8 cellular contexts compared by ENCODE assay signal in genomic region chr4:136864580-136865185, GRCh38.
DNase-seq lines count a peak whose midpoint lies in the region; ATAC-seq, FAIRE-seq and TF ChIP-seq lines count a peak whose summit lies in the region.

No MANE protein-coding gene starts in this region.

- no peak overlapping the region for H4K91ac ChIP-seq in H1 (replicated peaks; ENCODE audit: insufficient read length, low read length)

- BruUV-seq in A673 (replicated peaks; lab: Mats Ljungman, UMichigan) (no TSS peak), HCT116 (replicated peaks; lab: Mats Ljungman, UMichigan) (no TSS peak)

- TF ChIP-seq EP300 in H1 (IDR thresholded peaks at IDR 0.05; ENCODE audit: borderline replicate concordance in 1 of 2, low read depth in 2 of 2, low read length in 2 of 2) = no peak

- no peak overlapping the region for H3K56ac ChIP-seq in H1 (replicated peaks; ENCODE audit: insufficient read length, low read depth, low read length)

- no peak overlapping the region for H2AK5ac ChIP-seq in H1 (ENCODE audit: low read depth, low read length)

- TF ChIP-seq CTCF in A673 (conservative IDR thresholded peaks at IDR 0.05; ENCODE audit: low read depth, low read length) (peak; percentile 87), GM10248 (IDR thresholded peaks at IDR 0.05; ENCODE audit: control extremely low read depth, extremely low read depth, low read depth, missing control alignments) (peak; percentile 86), HCT116 (IDR thresholded peaks at IDR 0.05 in 2 of 3, conservative IDR thresholded peaks at IDR 0.05 in 1 of 3; ENCODE audit: borderline replicate concordance in 1 of 3, insufficient read depth in 1 of 3, low read depth in 2 of 3, low read length in 2 of 3) (peak; percentile 48 to 83 (median 72); a peak in 5 of 6 replicates), LNCAP (IDR thresholded peaks at IDR 0.05) (peak; percentile 68), Peyer's patch (IDR thresholded peaks at IDR 0.05) (peak in 5 of 6 experiments; percentile 23 to 68 (median 60)), H1 (IDR thresholded peaks at IDR 0.05; ENCODE audit: control extremely low read depth in 1 of 3, insufficient read depth in 1 of 3, low read depth in 1 of 3, low read length in 3 of 3) (peak in 2 of 3 experiments; percentile 51 to 69; a peak in 2 of 4 replicates), mucosa of descending colon (IDR thresholded peaks at IDR 0.05) (peak; percentile 36)

- H2BK20ac ChIP-seq in H1 (ENCODE audit: low read length) = no peak overlapping the region

- H3K79me1 ChIP-seq in H1 (ENCODE audit: low read depth, low read length) = no peaks in the 10 kb centered on the region

- no peaks in the 10 kb centered on the region for H3K9me2 ChIP-seq in HCT116 (ENCODE audit: insufficient read depth)

- no peak overlapping the region for H3K23ac ChIP-seq in H1 (ENCODE audit: insufficient read length)

- POLR2A ChIA-PET in A673 (lab: Charles Lee; ENCODE audit: low non-redundant PET) (no interaction called here), GM10248 (lab: Yijun Ruan, JAX) (no interaction called here), HCT116 (lab: Charles Lee) (no interaction called here), H1 (lab: Charles Lee; ENCODE audit: partially characterized antibody) (no interaction called here)

- RAD21 ChIA-PET in HCT116 (lab: Charles Lee; ENCODE audit: low non-redundant PET in 1 of 2, low total read pairs in 2 of 2, uncharacterized antibody in 2 of 2, unreplicated experiment in 2 of 2) = no interaction called here

- H3K14ac ChIP-seq in H1 (ENCODE audit: insufficient read length) = no peak overlapping the region

- H3K9me3 ChIP-seq in A673 (ENCODE audit: low read depth, low read length, poor library complexity, severe bottlenecking) (no peaks in the 10 kb centered on the region), HCT116 (ENCODE audit: control insufficient read depth in 1 of 2, insufficient read depth in 1 of 2, low read depth in 1 of 2, low read length in 2 of 2) (no peaks in the 10 kb centered on the region), Peyer's patch (no peaks in the 10 kb centered on the region), H1 (ENCODE audit: insufficient read depth in 2 of 2, low read depth in 1 of 2, low read length in 1 of 2) (no peaks in the 10 kb centered on the region), mucosa of descending colon (no peaks in the 10 kb centered on the region)

- TF ChIP-seq RAD21 in HCT116 (IDR thresholded peaks at IDR 0.05; ENCODE audit: low read depth) = peak; percentile 83
- TF ChIP-seq RAD21 in H1 (IDR thresholded peaks at IDR 0.05 in 1 of 2, conservative IDR thresholded peaks at IDR 0.05 in 1 of 2; ENCODE audit: low read depth in 2 of 2, low read length in 2 of 2) = peak; percentile 93 to 96

- no peak overlapping the region for H4K5ac ChIP-seq in H1 (ENCODE audit: insufficient read length, low read depth, low read length)

- no peaks in the 10 kb centered on the region for H3K23me2 ChIP-seq in H1 (ENCODE audit: low read depth, low read length)

- peak; percentile 81 for ATAC-seq in HCT116
- ATAC-seq in mucosa of descending colon = peak; percentile 67

- TF ChIP-seq POLR2A in HCT116 (IDR thresholded peaks at IDR 0.05; ENCODE audit: borderline replicate concordance, extremely low read depth, insufficient read depth, insufficient read length) = no peak
- TF ChIP-seq POLR2A in Peyer's patch (IDR thresholded peaks at IDR 0.05) = no peak
- no peak for TF ChIP-seq POLR2A in H1 (IDR thresholded peaks at IDR 0.05; ENCODE audit: control extremely low read depth in 1 of 2, low read depth in 2 of 2, low read length in 2 of 2)

- no peak overlapping the region for H3K18ac ChIP-seq in H1 (ENCODE audit: extremely low read depth, low read length)

- H2BK12ac ChIP-seq in H1 (ENCODE audit: low read depth, low read length) = no peak overlapping the region

- FAIRE-seq in H1 (lab: Jason Lieb, UNC) = peak; percentile 52

- no peak overlapping the region for H3K27ac ChIP-seq in A673 (ENCODE audit: low read depth, low read length, poor library complexity, severe bottlenecking)
- H3K27ac ChIP-seq in HCT116 (ENCODE audit: low read depth, low read length) = no peak overlapping the region
- no peak overlapping the region for H3K27ac ChIP-seq in Peyer's patch
- no peak overlapping the region for H3K27ac ChIP-seq in H1 (ENCODE audit: low read depth, low read length)

- peak overlapping the region; percentile 88 for H2AFZ ChIP-seq in HCT116 (ENCODE audit: low read depth, low read length, poor library complexity, severe bottlenecking)
- H2AFZ ChIP-seq in H1 (ENCODE audit: low read length) = no peak overlapping the region

- no peak overlapping the region for H2BK15ac ChIP-seq in H1 (ENCODE audit: low read length)

- DNase-seq in A673 (ENCODE audit: low spot score) (peak; percentile 82), GM10248 (ENCODE audit: extremely low spot score) (peak; percentile 23), HCT116 (ENCODE audit: low read depth, low spot score) (peak; percentile 69), Peyer's patch (no peak), H1 (ENCODE audit: low read depth in 1 of 2, low spot score in 2 of 2) (no peak), mucosa of descending colon (peak in 1 of 3 donors; percentile 78), ecto neural progenitor cell (ENCODE audit: low spot score) (no peak)

- no peaks in the 10 kb centered on the region for H3K36me3 ChIP-seq in A673 (ENCODE audit: insufficient read depth, low read length, poor library complexity, severe bottlenecking)
- H3K36me3 ChIP-seq in HCT116 (ENCODE audit: control insufficient read depth in 1 of 2, insufficient read depth in 2 of 2, low read length in 2 of 2) = no peaks in the 10 kb centered on the region
- no peaks in the 10 kb centered on the region for H3K36me3 ChIP-seq in Peyer's patch
- no peaks in the 10 kb centered on the region for H3K36me3 ChIP-seq in H1 (ENCODE audit: control insufficient read depth in 2 of 4, insufficient read depth in 4 of 4, low read length in 3 of 4)
- H3K36me3 ChIP-seq in mucosa of descending colon (ENCODE audit: low read depth) = no peaks in the 10 kb centered on the region

- H3K4me2 ChIP-seq in HCT116 (ENCODE audit: low read length) (no peak overlapping the region), H1 (ENCODE audit: insufficient read depth in 1 of 2, low read depth in 2 of 2, low read length in 2 of 2) (no peak overlapping the region)

- H3K9ac ChIP-seq in HCT116 (ENCODE audit: low read length) = no peak overlapping the region
- no peak overlapping the region for H3K9ac ChIP-seq in H1 (replicated peaks in 1 of 4; ENCODE audit: extremely low read depth in 1 of 4, low read depth in 3 of 4, low read length in 3 of 4)

- WGBS in H1 (ENCODE audit: extremely low coverage in 1 of 2, insufficient coverage in 1 of 2, insufficient read length in 1 of 2, insufficient replicate concordance in 2 of 2, low coverage in 1 of 2, low lambda C conversion rate in 2 of 2, missing lambda C conversion rate in 1 of 2), 2 experiments = 17% methylated on average over 2 of the region's 2 CpGs; no CpG with 5 or more reads in 1 of the 2 experiments

- H3K4me3 ChIP-seq in A673 (ENCODE audit: low read depth, low read length, poor library complexity, severe bottlenecking) (no peak overlapping the region), HCT116 (replicated peaks in 1 of 2; ENCODE audit: low read depth in 1 of 2, low read length in 2 of 2) (no peak overlapping the region), Peyer's patch (no peak overlapping the region), H1 (ENCODE audit: extremely low read depth in 1 of 4, insufficient read depth in 2 of 4, low read depth in 3 of 4, low read length in 4 of 4) (no peak overlapping the region), mucosa of descending colon (no peak overlapping the region)

- intact Hi-C loops in A673 (cut with micrococcal nuclease; ENCODE audit: unreplicated experiment) (loop anchor here (2.0 to 10.0 kb wide), 3 partner anchors 152 to 1960 kb away; no protein-coding TSS in a partner anchor), HCT116 (cut with micrococcal nuclease) (loop anchor here (1.0 kb wide), 1 partner anchor 1194 kb away; no protein-coding TSS in a partner anchor), mucosa of descending colon (cut with DNase I, micrococcal nuclease) (no loop called here)

- no peak overlapping the region for H3K4ac ChIP-seq in H1 (replicated peaks; ENCODE audit: insufficient read length, low read depth, low read length)

- no peak overlapping the region for H4K8ac ChIP-seq in H1 (ENCODE audit: extremely low read depth, insufficient read depth, low read length)

- H4K20me1 ChIP-seq in HCT116 (ENCODE audit: insufficient read depth) (no peaks in the 10 kb centered on the region), H1 (replicated peaks in 1 of 2; ENCODE audit: control insufficient read depth in 1 of 2, insufficient read depth in 2 of 2, low read length in 2 of 2) (no peaks in the 10 kb centered on the region)

- CTCF ChIA-PET in A673 (lab: Charles Lee) = interaction anchor here (0.6 to 2.0 kb wide), 5 partner anchors 29 to 692 kb away, joined by 3 to 8 read pairs (median 3); no protein-coding TSS in a partner anchor
- CTCF ChIA-PET in GM10248 (lab: Yijun Ruan, JAX) = interaction anchor here (0.8 to 2.8 kb wide), 18 partner anchors 8 to 1493 kb away, joined by 3 to 12 read pairs (median 4); no protein-coding TSS in a partner anchor
- CTCF ChIA-PET in HCT116 (lab: Charles Lee) = interaction anchor here (1.0 to 2.1 kb wide), 5 partner anchors 8 to 1494 kb away, joined by 3 to 11 read pairs (median 3); no protein-coding TSS in a partner anchor
- CTCF ChIA-PET in H1 (lab: Charles Lee; ENCODE audit: partially characterized antibody) = interaction anchor here (0.6 to 2.5 kb wide), 22 partner anchors 9 to 1378 kb away, joined by 3 to 13 read pairs (median 3); no protein-coding TSS in a partner anchor

- H2BK5ac ChIP-seq in H1 (ENCODE audit: low read depth, low read length) = no peak overlapping the region

- H3K4me1 ChIP-seq in A673 (ENCODE audit: insufficient read depth, low read length, poor library complexity, severe bottlenecking) = peaks cover 9% of the 10 kb centered on the region
- 0 out of 4 replicates have a peak, but pooled peaks cover 0 to 4% of the 10 kb centered on the region in 2 experiments for H3K4me1 ChIP-seq in HCT116 (ENCODE audit: control insufficient read depth in 1 of 2, insufficient read depth in 2 of 2, low read length in 2 of 2)
- no peaks in the 10 kb centered on the region for H3K4me1 ChIP-seq in Peyer's patch
- peaks cover 0 to 4% (median 2%) of the 10 kb centered on the region in 4 experiments; a peak in 2 of 7 replicates for H3K4me1 ChIP-seq in H1 (replicated peaks in 1 of 4; ENCODE audit: control insufficient read depth in 3 of 4, insufficient read depth in 4 of 4, low read length in 3 of 4)
- H3K4me1 ChIP-seq in mucosa of descending colon (ENCODE audit: low read depth) = no peaks in the 10 kb centered on the region

- H2BK120ac ChIP-seq in H1 (replicated peaks; ENCODE audit: low read depth, low read length) = no peak overlapping the region

- H3K27me3 ChIP-seq in A673 (replicated peaks; ENCODE audit: insufficient read depth, low read depth, low read length, poor library complexity) (no peaks in the 10 kb centered on the region), HCT116 (ENCODE audit: insufficient read depth, low read length) (no peaks in the 10 kb centered on the region), Peyer's patch (no peaks in the 10 kb centered on the region), H1 (replicated peaks in 1 of 4; ENCODE audit: control insufficient read depth in 3 of 4, extremely low read depth in 1 of 4, insufficient read depth in 3 of 4, low read length in 3 of 4) (no peaks in the 10 kb centered on the region)

- H3K79me2 ChIP-seq in HCT116 (ENCODE audit: insufficient read depth, low read length) (no peaks in the 10 kb centered on the region), H1 (ENCODE audit: control insufficient read depth in 1 of 2, insufficient read depth in 2 of 2, low read length in 2 of 2) (no peaks in the 10 kb centered on the region)

Comparison
In these comparisons a context has a peak if more than half of its experiments do, and no peak if none do; other contexts are left out.
1. DNase-seq: peak in A673 (single experiment), GM10248 (single experiment) and HCT116 (single experiment); none in Peyer's patch (0 of 3), H1 (0 of 2) and ecto neural progenitor cell (single experiment).
2. CTCF ChIP-seq: peak in every context shown above with its lines; median percentile 87 in A673; 86 in GM10248; 72 in HCT116; 68 in LNCAP; 60 in Peyer's patch; 60 in H1; 36 in mucosa of descending colon.
3. intact Hi-C loops: an anchor here in A673 (2.0 to 10.0 kb wide) and HCT116 (1.0 kb wide); none called in mucosa of descending colon.